Comparison of ENCODE assay signal across 25 cellular contexts in genomic region chr13:43154083-43154739, GRCh38.
A peak's percentile ranks its signal among the peaks of the same experiment; 100 is the strongest.
DNase-seq lines count a peak whose midpoint lies in the region; ATAC-seq, FAIRE-seq and TF ChIP-seq lines count a peak whose summit lies in the region.
"Had no signal": no experiment of that assay in that cellular context is flagged by ENCODE, and none has a peak within 500 bp of the region (broad histone marks: within the 10 kb centered on the region; RNA-seq: fewer than 3 reads in every experiment).

No MANE protein-coding gene starts in this region.

- POLR2A ChIA-PET in HepG2 (lab: Yijun Ruan, JAX): no interaction called here

- H2AFZ ChIP-seq in HepG2 (ENCODE audit: low read length): no peak overlapping the region
- no peak overlapping the region for H2AFZ ChIP-seq in mesenchymal stem cell (ENCODE audit: low read depth, low read length)

- H3K9me3 ChIP-seq in HepG2 (ENCODE audit: low read length) (no peaks in the 10 kb centered on the region), right lobe of liver (no peaks in the 10 kb centered on the region), mesenchymal stem cell (ENCODE audit: control insufficient read depth, low read length) (no peaks in the 10 kb centered on the region)
- H3K9me3 ChIP-seq: body of pancreas, heart right ventricle, Peyer's patch, spleen, thyroid gland had no signal

- H3K4me3 ChIP-seq in HepG2 (replicated peaks in 1 of 3; ENCODE audit: insufficient read depth in 1 of 3, low read depth in 2 of 3, low read length in 3 of 3) (no peak overlapping the region), right lobe of liver (no peak overlapping the region), brain microvascular endothelial cell (ENCODE audit: low read depth, low read length) (no peak overlapping the region), mesenchymal stem cell (ENCODE audit: insufficient read depth in 1 of 2, low read depth in 1 of 2, low read length in 2 of 2) (no peak overlapping the region)
- H3K4me3 ChIP-seq: body of pancreas, coronary artery, heart right ventricle, Peyer's patch, spleen, thyroid gland had no signal

- intact Hi-C loops in HepG2 (cut with micrococcal nuclease; ENCODE audit: unreplicated experiment): no loop called here
- intact Hi-C loops in right lobe of liver (cut with DNase I): no loop called here

- no peak overlapping the region for H3K9ac ChIP-seq in HepG2 (ENCODE audit: insufficient read depth, low read depth, low read length)
- H3K9ac ChIP-seq in mesenchymal stem cell (ENCODE audit: low read length): no peak overlapping the region

- no peak for ATAC-seq in HepG2
- ATAC-seq in right lobe of liver: no peak
- no peak for ATAC-seq in HG03342 (IDR thresholded peaks at IDR 0.05; ENCODE audit: unreplicated experiment)
- ATAC-seq: body of pancreas, heart right ventricle, left ventricle myocardium superior, WTC11 had no signal

- no peak overlapping the region for H2BK12ac ChIP-seq in mesenchymal stem cell (ENCODE audit: low read length in 2 of 2)

- H3K14ac ChIP-seq in mesenchymal stem cell (ENCODE audit: low read length in 2 of 2): no peak overlapping the region

- H2BK5ac ChIP-seq in mesenchymal stem cell (ENCODE audit: low read depth, low read length, poor library complexity, severe bottlenecking): peak overlapping the region; percentile 53

- TF ChIP-seq POLR2A in HepG2 (IDR thresholded peaks at IDR 0.05; ENCODE audit: insufficient read depth in 1 of 2, low read depth in 2 of 2, low read length in 2 of 2) (no peak), right lobe of liver (IDR thresholded peaks at IDR 0.05) (no peak)

- H3K79me2 ChIP-seq in HepG2 (ENCODE audit: insufficient read depth, low read length): no peaks in the 10 kb centered on the region

- no peak overlapping the region for H2BK15ac ChIP-seq in mesenchymal stem cell (ENCODE audit: low read depth, poor library complexity, severe bottlenecking)

- H3K27ac ChIP-seq in HepG2 (ENCODE audit: extremely low read length, insufficient read depth, low read length) (no peak overlapping the region), right lobe of liver (no peak overlapping the region), brain microvascular endothelial cell (peak overlapping the region; percentile 69), mesenchymal stem cell (ENCODE audit: low read length, poor library complexity, severe bottlenecking) (peak overlapping the region; percentile 64)
- H3K27ac ChIP-seq: body of pancreas, coronary artery, heart right ventricle, Peyer's patch, spleen, thyroid gland had no signal

- H2BK120ac ChIP-seq in mesenchymal stem cell (ENCODE audit: low read depth, low read length): no peak overlapping the region

- no peak overlapping the region for H3K4ac ChIP-seq in mesenchymal stem cell (ENCODE audit: low read depth in 1 of 2, low read length in 2 of 2)

- 0% methylated on average over 5 of the region's 5 CpGs for WGBS in HepG2 (ENCODE audit: low lambda C conversion rate)
- WGBS in right lobe of liver (ENCODE audit: insufficient coverage, low coverage, low lambda C conversion rate, missing lambda C conversion rate): 57% methylated on average over 5 of the region's 5 CpGs
- 76% methylated on average over 5 of the region's 5 CpGs for WGBS in mesenchymal stem cell

- TF ChIP-seq CTCF in HepG2 (CRISPR knock-in tag; IDR thresholded peaks at IDR 0.05) (no peak), right lobe of liver (IDR thresholded peaks at IDR 0.05) (no peak), brain microvascular endothelial cell (IDR thresholded peaks at IDR 0.05; ENCODE audit: low read depth, low read length, missing control alignments) (no peak)

- no peaks in the 10 kb centered on the region for H3K79me1 ChIP-seq in mesenchymal stem cell (replicated peaks; ENCODE audit: low read length, poor library complexity, severe bottlenecking)

- DNase-seq in HepG2 (ENCODE audit: low spot score) (no peak), right lobe of liver (no peak), brain microvascular endothelial cell (no peak), mesenchymal stem cell (no peak), epidermal melanocyte (ENCODE audit: insufficient read length, low spot score) (no peak), SIG-M5 (lab: John Stamatoyannopoulos, UW) (no peak)
- no peak for DNase-seq in activated T-cell treated with anti-CD3 and anti-CD28 coated beads, Interleukin-2, amount 50 U/mL, for 48 hours
- DNase-seq: activated CD4-positive, alpha-beta T cell treated with anti-CD3 and anti-CD28 coated beads, Interleukin-2, amount 50 U/mL, for 48 hours; activated effector memory CD4-positive, alpha-beta T cell treated with Interleukin-2 at 50 U/mL for 16 hours; body of pancreas; COR-L47; heart right ventricle; left ventricle myocardium superior; NCI-H1417; NCI-H510A treated with DMSO at 0.1 percent for 48 hours; NK-92 treated with Interleukin-12 subunit alpha and Interleukin-12 subunit beta, amount 100 ng/mL, for 24 hours; Peyer's patch; spleen; stimulated activated CD4-positive, alpha-beta T cell treated with anti-CD3 and anti-CD28 coated beads, Interleukin-4, amount 100 ng/mL, for 1 hour; stimulated activated naive CD4-positive, alpha-beta T cell; thyroid gland had no signal

- H4K8ac ChIP-seq in mesenchymal stem cell (ENCODE audit: low read length): no peak overlapping the region

- no peak for TF ChIP-seq RAD21 in HepG2 (CRISPR knock-in tag; IDR thresholded peaks at IDR 0.05)

- H3K27me3 ChIP-seq in HepG2 (ENCODE audit: control insufficient read depth in 1 of 2, insufficient read depth in 2 of 2, low read length in 2 of 2) (no peaks in the 10 kb centered on the region), right lobe of liver (no peaks in the 10 kb centered on the region), brain microvascular endothelial cell (replicated peaks) (no peaks in the 10 kb centered on the region), mesenchymal stem cell (ENCODE audit: control insufficient read depth in 1 of 2, insufficient read depth in 1 of 2, low read length in 2 of 2) (no peaks in the 10 kb centered on the region)
- H3K27me3 ChIP-seq: body of pancreas, Peyer's patch, spleen, thyroid gland had no signal

- peak overlapping the region; percentile 59 for H2AK5ac ChIP-seq in mesenchymal stem cell (ENCODE audit: low read length, severe bottlenecking)

- no peak overlapping the region for H3K23ac ChIP-seq in mesenchymal stem cell (ENCODE audit: low read length in 2 of 2)

- no peak overlapping the region for H4K91ac ChIP-seq in mesenchymal stem cell (ENCODE audit: low read length)

- TF ChIP-seq EP300 in HepG2 (IDR thresholded peaks at IDR 0.05; ENCODE audit: low read depth in 2 of 2, low read length in 2 of 2) (no peak), HepG2 (CRISPR knock-in tag; IDR thresholded peaks at IDR 0.05; ENCODE audit: borderline replicate concordance) (no peak)

- H3K36me3 ChIP-seq in HepG2 (replicated peaks in 1 of 2; ENCODE audit: control insufficient read depth in 1 of 2, insufficient read depth in 2 of 2, low read length in 2 of 2) (no peaks in the 10 kb centered on the region), right lobe of liver (no peaks in the 10 kb centered on the region), brain microvascular endothelial cell (replicated peaks) (no peaks in the 10 kb centered on the region), mesenchymal stem cell (ENCODE audit: control insufficient read depth in 1 of 2, insufficient read depth in 2 of 2, low read depth in 1 of 2, low read length in 2 of 2) (no peaks in the 10 kb centered on the region)
- H3K36me3 ChIP-seq: heart right ventricle, Peyer's patch, spleen, thyroid gland had no signal

- in situ Hi-C loops in HepG2 (cut with HindIII; ENCODE audit: extremely low pct_ligation_motif_present, low pct_unique_long_range_greater_than_20kb) (no loop called here), brain microvascular endothelial cell (cut with HindIII; ENCODE audit: low pct_ligation_motif_present, low sequenced_read_pairs) (no loop called here)

- CTCF ChIA-PET in HepG2 (lab: Yijun Ruan, JAX; ENCODE audit: low intra/inter-chr PET ratio, low total read pairs): no interaction called here

- no peak for FAIRE-seq in HepG2 (lab: Jason Lieb, UNC)
- FAIRE-seq: A204.1 had no signal

- no peaks in the 10 kb centered on the region for H4K20me1 ChIP-seq in HepG2 (ENCODE audit: insufficient read depth, low read length)

- H3K4me1 ChIP-seq in HepG2 (ENCODE audit: insufficient read depth, low read length) (no peaks in the 10 kb centered on the region), right lobe of liver (no peaks in the 10 kb centered on the region), mesenchymal stem cell (ENCODE audit: control insufficient read depth, insufficient read depth, low read depth, low read length) (peaks cover 7% of the 10 kb centered on the region)
- H3K4me1 ChIP-seq: body of pancreas, Peyer's patch, spleen, thyroid gland had no signal

- peak overlapping the region in 1 of 2 experiments; percentile 28 for H3K18ac ChIP-seq in mesenchymal stem cell (ENCODE audit: low read depth in 1 of 2, low read length in 2 of 2)

- no TSS peak for BruUV-seq in HepG2 (replicated peaks; lab: Mats Ljungman, UMichigan)

- H3K4me2 ChIP-seq in HepG2 (ENCODE audit: low read depth, low read length) (no peak overlapping the region), mesenchymal stem cell (ENCODE audit: low read length, poor library complexity, severe bottlenecking) (peak overlapping the region; percentile 52)

TF ChIP-seq in HepG2, 621 proteins besides CTCF, POLR2A, EP300 and RAD21:
- TF ChIP-seq MAFK (conservative IDR thresholded peaks at IDR 0.05 in 1 of 2, IDR thresholded peaks at IDR 0.05 in 1 of 2; ENCODE audit: low read length in 2 of 2): peak in 1 of 2 experiments; percentile 36; a peak in 1 of 4 replicates
- TF ChIP-seq ZMAT3 (CRISPR knock-in tag; conservative IDR thresholded peaks at IDR 0.05): no peak
- TF ChIP-seq RARA (CRISPR knock-in tag; IDR thresholded peaks at IDR 0.05): no peak
- TF ChIP-seq MAFF (IDR thresholded peaks at IDR 0.05; ENCODE audit: low read depth, low read length): peak; percentile 31

Comparison
In these comparisons a context has a peak if more than half of its experiments do, and no peak if none do; other contexts are left out.
1. H3K27ac ChIP-seq: peak in brain microvascular endothelial cell (single experiment) and mesenchymal stem cell (single experiment); none in HepG2 (single experiment) and right lobe of liver (0 of 3).